In the genomic region with DNA sequence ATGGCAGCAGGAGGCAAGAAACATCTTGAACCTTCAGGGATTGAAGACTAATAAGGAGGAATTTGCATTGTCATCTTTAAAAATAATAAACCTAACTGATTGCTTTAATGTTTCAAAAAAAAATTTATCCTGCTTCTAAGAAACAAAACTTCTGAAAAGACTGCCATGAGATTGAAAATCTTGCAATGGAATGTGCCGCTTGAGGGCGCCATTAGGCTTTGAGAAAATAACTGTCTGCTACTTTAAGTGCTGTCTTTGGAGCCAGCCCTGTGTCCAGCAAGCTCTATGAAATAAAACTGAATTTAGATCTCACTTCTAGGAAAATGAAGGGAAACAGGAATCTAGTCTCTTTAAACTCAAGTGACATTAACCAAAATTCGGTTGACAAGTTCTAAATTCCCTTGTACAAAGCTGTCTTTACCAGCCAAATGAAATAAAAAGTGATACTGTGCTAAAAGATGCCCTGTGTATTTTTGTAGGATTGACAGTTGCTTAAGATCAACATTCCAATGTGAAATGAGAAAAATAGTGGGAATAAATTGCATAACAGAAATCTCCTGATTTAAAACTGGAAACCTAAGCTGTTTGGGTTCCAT, we compare ENCODE assay signal across 8 cellular contexts.
DNase-seq lines count a peak whose midpoint lies in the region; ATAC-seq and TF ChIP-seq lines count a peak whose summit lies in the region.

No MANE protein-coding gene starts in this region.

- DNase-seq in AG09319 (ENCODE audit: extremely low read depth, low read depth) (no peak), GM13977 (ENCODE audit: low spot score) (no peak), Peyer's patch (peak in 2 of 3 donors; percentile 26 to 79), foreskin keratinocyte (peak in 1 of 2 donors; percentile 45), posterior cingulate gyrus (peak in 8 of 10 donors; percentile 34 to 91 (median 68))
- peak; percentile 25 to 53 for DNase-seq in activated T-helper 1 cell treated with anti-CD3 and anti-CD28 coated beads, Interleukin-2, amount 50 U/mL, for 16 hours (ENCODE audit: low read depth in 1 of 2, low spot score in 1 of 2)

- H3K36me3 ChIP-seq in Peyer's patch: no peaks in the 10 kb centered on the region

- in situ Hi-C loops in GM13977 (cut with MboI; ENCODE audit: low pct_unique_long_range_greater_than_20kb, low sequenced_read_pairs, unreplicated experiment): loop anchor here (10.0 kb wide), 1 partner anchor 249 kb away; no protein-coding TSS in a partner anchor

- no peak for ATAC-seq in foreskin keratinocyte
- ATAC-seq in GM21737 (IDR thresholded peaks at IDR 0.05; ENCODE audit: unreplicated experiment): no peak
- no peak for ATAC-seq in HG03460 (IDR thresholded peaks at IDR 0.05; ENCODE audit: unreplicated experiment)

- TF ChIP-seq POLR2A in Peyer's patch (IDR thresholded peaks at IDR 0.05): no peak

- intact Hi-C loops in posterior cingulate gyrus (cut with DNase I): loop anchor here (2.0 kb wide), 1 partner anchor 241 kb away; no protein-coding TSS in a partner anchor

- H3K27ac ChIP-seq in Peyer's patch (no peak overlapping the region), foreskin keratinocyte (no peak overlapping the region)

- TF ChIP-seq CTCF in AG09319 (IDR thresholded peaks at IDR 0.05; ENCODE audit: low read depth, low read length): peak; percentile 71
- peak; percentile 63 for TF ChIP-seq CTCF in GM13977 (IDR thresholded peaks at IDR 0.05; ENCODE audit: extremely low read depth, insufficient read depth, missing control alignments)
- TF ChIP-seq CTCF in Peyer's patch (IDR thresholded peaks at IDR 0.05): peak in 4 of 6 experiments; percentile 47 to 61 (median 54)
- TF ChIP-seq CTCF in foreskin keratinocyte (conservative IDR thresholded peaks at IDR 0.05): peak; percentile 87

- H3K27me3 ChIP-seq in Peyer's patch: no peaks in the 10 kb centered on the region
- peaks cover 71% of the 10 kb centered on the region for H3K27me3 ChIP-seq in foreskin keratinocyte

- no peaks in the 10 kb centered on the region for H3K9me3 ChIP-seq in Peyer's patch

- no peak overlapping the region for H3K4me3 ChIP-seq in Peyer's patch

- H3K4me1 ChIP-seq in Peyer's patch (peaks cover 0 to 4% (median 0%) of the 10 kb centered on the region in 4 donors), foreskin keratinocyte (no peaks in the 10 kb centered on the region)

Comparison
In these comparisons a context has a peak if more than half of its experiments do, and no peak if none do; other contexts are left out.
1. DNase-seq: peak in Peyer's patch (2 of 3), activated T-helper 1 cell treated with anti-CD3 and anti-CD28 coated beads, Interleukin-2, amount 50 U/mL, for 16 hours (2 of 2) and posterior cingulate gyrus (8 of 10); none in AG09319 (single experiment) and GM13977 (single experiment).
2. Peak in every context shown above with its lines, with median percentiles within 50 percentile points of each other: CTCF ChIP-seq.